8 cellular contexts compared by ENCODE assay signal in genomic region chr3:131026321-131027151, GRCh38. TPM values are rescaled to one million over a fixed set of nuclear protein-coding genes. Genes with fewer than 3 reads are reported as not detected.
DNase-seq lines count a peak whose midpoint lies in the region; ATAC-seq and TF ChIP-seq lines count a peak whose summit lies in the region.

Gene ASTE1, minus strand, starts transcription at chr3:131026825. Its CDS starts 1,519 bp downstream, at chr3:131025306.
A gene with protein sequence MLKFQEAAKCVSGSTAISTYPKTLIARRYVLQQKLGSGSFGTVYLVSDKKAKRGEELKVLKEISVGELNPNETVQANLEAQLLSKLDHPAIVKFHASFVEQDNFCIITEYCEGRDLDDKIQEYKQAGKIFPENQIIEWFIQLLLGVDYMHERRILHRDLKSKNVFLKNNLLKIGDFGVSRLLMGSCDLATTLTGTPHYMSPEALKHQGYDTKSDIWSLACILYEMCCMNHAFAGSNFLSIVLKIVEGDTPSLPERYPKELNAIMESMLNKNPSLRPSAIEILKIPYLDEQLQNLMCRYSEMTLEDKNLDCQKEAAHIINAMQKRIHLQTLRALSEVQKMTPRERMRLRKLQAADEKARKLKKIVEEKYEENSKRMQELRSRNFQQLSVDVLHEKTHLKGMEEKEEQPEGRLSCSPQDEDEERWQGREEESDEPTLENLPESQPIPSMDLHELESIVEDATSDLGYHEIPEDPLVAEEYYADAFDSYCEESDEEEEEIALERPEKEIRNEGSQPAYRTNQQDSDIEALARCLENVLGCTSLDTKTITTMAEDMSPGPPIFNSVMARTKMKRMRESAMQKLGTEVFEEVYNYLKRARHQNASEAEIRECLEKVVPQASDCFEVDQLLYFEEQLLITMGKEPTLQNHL (plus strand): TSS chr3:131026877. CDS start chr3:131029709, 2,832 bp downstream.

- H3K4me1 Mint-ChIP-seq in activated T-cell treated with anti-CD3 and anti-CD28 coated beads, Interleukin-2, amount 50 U/mL, for 4 hours (ENCODE audit: low read depth) = peaks cover 49% of the 10 kb centered on the region

- WGBS in esophagus muscularis mucosa = under 1% methylated on average over 32 of the region's 56 CpGs

- no peaks in the 10 kb centered on the region for H3K9me3 ChIP-seq in PC-3 (ENCODE audit: low read length)
- no peaks in the 10 kb centered on the region for H3K9me3 ChIP-seq in esophagus muscularis mucosa

- no peaks in the 10 kb centered on the region for H3K9me3 Mint-ChIP-seq in activated T-cell treated with anti-CD3 and anti-CD28 coated beads, Interleukin-2, amount 50 U/mL, for 4 hours

- peak within 1 kb of the TSS; percentile 84 for H3K4me2 ChIP-seq in PC-3 (ENCODE audit: low read length)

- H3K4me3 Mint-ChIP-seq in activated T-cell treated with anti-CD3 and anti-CD28 coated beads, Interleukin-2, amount 50 U/mL, for 4 hours = peak within 1 kb of the TSS; percentile 84

- peak within 1 kb of the TSS; percentile 86 for H3K9ac ChIP-seq in PC-3 (ENCODE audit: low read length)

- DNase-seq in DMS53 (lab: John Stamatoyannopoulos, UW) (peak; percentile 93), PC-3 (peak; percentile 81), esophagus muscularis mucosa (ENCODE audit: extremely low spot score) (peak; percentile 97), myocyte (ENCODE audit: low read depth) (peak; percentile 92)
- peak; percentile 71 for DNase-seq in Jurkat, Clone E6-1 (ENCODE audit: low read depth, low spot score)
- peak; percentile 84 for DNase-seq in activated T-cell treated with anti-CD3 and anti-CD28 coated beads, Interleukin-2, amount 50 U/mL, for 4 hours
- peak; percentile 80 to 87 for DNase-seq in stimulated activated CD8-positive, alpha-beta memory T cell treated with anti-CD3 and anti-CD28 coated beads, Interleukin-7, amount 100 ng/mL, for 48 hours (ENCODE audit: extremely low read depth in 1 of 2, low read depth in 1 of 2)

- peak within 1 kb of the TSS; percentile 92 for H2AFZ ChIP-seq in PC-3 (ENCODE audit: low read length)

- peaks cover 20% of the 10 kb centered on the region for H3K36me3 Mint-ChIP-seq in activated T-cell treated with anti-CD3 and anti-CD28 coated beads, Interleukin-2, amount 50 U/mL, for 4 hours (ENCODE audit: insufficient read depth)

- POLR2A ChIA-PET in PC-3 (lab: Charles Lee; ENCODE audit: unreplicated experiment) = interaction anchor here (0.5 kb wide), 1 partner anchor 212 kb away, joined by 3 read pairs; no protein-coding TSS in a partner anchor

- TF ChIP-seq CTCF in PC-3 (conservative IDR thresholded peaks at IDR 0.05; ENCODE audit: low read depth, low read length) (no peak), esophagus muscularis mucosa (IDR thresholded peaks at IDR 0.05) (peak in 1 of 3 experiments; percentile 11)

- no peaks in the 10 kb centered on the region for H3F3A ChIP-seq in PC-3 (ENCODE audit: low read length, unreplicated experiment)

- ATAC-seq in GM21717 (IDR thresholded peaks at IDR 0.05; ENCODE audit: unreplicated experiment) (peak; percentile 99), PC-3 (peak; percentile 97)
- peak; percentile 99 for ATAC-seq in activated T-cell treated with anti-CD3 and anti-CD28 coated beads, Interleukin-2, amount 50 U/mL, for 4 hours

- H4K20me1 ChIP-seq in PC-3 (ENCODE audit: low read length) = no peaks in the 10 kb centered on the region

- no peaks in the 10 kb centered on the region for H3K27me3 Mint-ChIP-seq in activated T-cell treated with anti-CD3 and anti-CD28 coated beads, Interleukin-2, amount 50 U/mL, for 4 hours (ENCODE audit: low read depth)

- no peaks in the 10 kb centered on the region for H3K36me3 ChIP-seq in PC-3 (ENCODE audit: low read depth, low read length)
- H3K36me3 ChIP-seq in esophagus muscularis mucosa = peaks cover 0 to 15% (median 0%) of the 10 kb centered on the region in 4 donors

- H3K27me3 ChIP-seq in PC-3 (ENCODE audit: low read length) (no peaks in the 10 kb centered on the region), esophagus muscularis mucosa (no peaks in the 10 kb centered on the region)

- TF ChIP-seq EP300 in esophagus muscularis mucosa (IDR thresholded peaks at IDR 0.05) = no peak

- peak within 1 kb of the TSS; percentile 86 for H3K4me3 ChIP-seq in Jurkat, Clone E6-1 (ENCODE audit: low read length)
- H3K4me3 ChIP-seq in PC-3 (ENCODE audit: low read length) = peak within 1 kb of the TSS; percentile 87
- peak within 1 kb of the TSS; percentile 69 to 88 (median 75) for H3K4me3 ChIP-seq in esophagus muscularis mucosa

- H3K9me2 ChIP-seq in PC-3 (replicated peaks; ENCODE audit: low read length) = no peaks in the 10 kb centered on the region

- intact Hi-C loops in PC-3 (cut with micrococcal nuclease) = loop anchor here (2.0 to 5.0 kb wide), 2 partner anchors 64 to 132 kb away; partner anchors contain the start of gene ATP2C1
- intact Hi-C loops in esophagus muscularis mucosa (cut with DNase I) = loop anchor here (10.0 kb wide), 1 partner anchor 282 kb away; the partner anchor contains the start of gene PIK3R4

- H3K79me2 ChIP-seq in PC-3 (ENCODE audit: low read length) = peaks cover 22% of the 10 kb centered on the region

- BruUV-seq in PC-3 (replicated peaks; lab: Mats Ljungman, UMichigan) = TSS peak; percentile 74

- H3K27ac ChIP-seq in PC-3 (ENCODE audit: low read length) (peak within 1 kb of the TSS; percentile 67), esophagus muscularis mucosa (replicated peaks in 1 of 4) (peak within 1 kb of the TSS; percentile 83 to 91 (median 88))

- TF ChIP-seq POLR2A in esophagus muscularis mucosa (IDR thresholded peaks at IDR 0.05; ENCODE audit: low read depth) = no peak

- CTCF ChIA-PET in PC-3 (lab: Charles Lee) = no interaction called here

- H3K4me1 ChIP-seq in PC-3 (ENCODE audit: insufficient read depth, low read length) (peaks cover 18% of the 10 kb centered on the region), esophagus muscularis mucosa (peaks cover 14 to 60% (median 45%) of the 10 kb centered on the region in 4 donors)

RNA-seq across cellular contexts. Expression of gene ASTE1, which starts in this region (rescaled TPM):
- polyA plus RNA-seq in Jurkat, Clone E6-1 (2012; ENCODE audit: insufficient read depth, insufficient read length) = 11.1 TPM
- 2.8 and 2.9 TPM in 2 replicates for total RNA-seq in PC-3 (2014; rRNA removed)
- 10 to 100 TPM; 11.5 to 14.0 (median 12.7) TPM for total RNA-seq in activated T-cell treated with anti-CD3 and anti-CD28 coated beads, Interleukin-2, amount 50 U/mL, for 4 hours
- total RNA-seq in esophagus muscularis mucosa = 1 to 10 TPM; 2.8 to 4.6 (median 4.1) TPM
- total RNA-seq in myocyte = 5.2 and 7.1 TPM in 2 replicates
- polyA plus RNA-seq in myocyte (2012) = 3.8 TPM

RNA-seq across cellular contexts. Expression of the second gene that starts in this region (rescaled TPM):
- polyA plus RNA-seq in Jurkat, Clone E6-1 (2012; ENCODE audit: insufficient read depth, insufficient read length) = 2.3 TPM
- total RNA-seq in PC-3 (2014; rRNA removed) (3.1 and 5.8 TPM in 2 replicates), esophagus muscularis mucosa (10 to 100 TPM in 1 of 4 donors, 1 to 10 TPM in 3; 5.4 to 12.0 (median 6.8) TPM), myocyte (6.1 and 9.6 TPM in 2 replicates)
- total RNA-seq in activated T-cell treated with anti-CD3 and anti-CD28 coated beads, Interleukin-2, amount 50 U/mL, for 4 hours = 1 to 10 TPM in 2 of 3 donors, under 1 TPM in 1; 0.58 to 1.4 (median 1.2) TPM
- polyA plus RNA-seq in myocyte (2012) = 5.1 TPM

Comparison
In these comparisons a context has a peak if more than half of its experiments do, and no peak if none do; other contexts are left out.
1. Peak in every context shown above with its lines: DNase-seq, ATAC-seq, H3K4me3 ChIP-seq and H3K27ac ChIP-seq.